In the genomic region with DNA sequence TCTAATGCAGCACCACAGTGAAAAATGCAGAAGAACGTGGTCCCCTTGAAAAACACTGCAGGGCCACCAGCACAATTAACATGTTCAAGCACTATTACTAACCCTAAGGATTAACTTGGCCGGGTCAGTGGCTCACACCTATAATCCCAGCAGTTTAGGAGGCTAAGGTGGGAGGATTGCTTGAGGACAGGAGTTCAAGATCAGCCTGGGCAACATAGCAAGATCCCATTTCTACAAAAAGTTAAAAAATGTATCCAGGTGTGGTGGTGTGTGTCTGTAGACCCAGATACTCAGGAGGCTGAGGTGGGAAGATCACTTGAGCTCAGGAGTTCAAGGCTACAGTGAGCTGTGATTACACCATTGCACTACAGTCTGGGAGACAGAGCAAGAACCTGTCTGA, we compare ENCODE assay signal across 2 cellular contexts.
TF ChIP-seq lines count a peak whose summit lies in the region.

No MANE protein-coding gene starts in this region.

TF ChIP-seq in HEK293, 187 proteins besides CTCF, POLR2A, EP300 and RAD21:
- peak; percentile 97 for TF ChIP-seq ZNF121 (tag by site-specific recombination; IDR thresholded peaks at IDR 0.05)
- no peak for TF ChIP-seq GLIS1 (tag by site-specific recombination; IDR thresholded peaks at IDR 0.05)

TF ChIP-seq in K562, 482 proteins besides CTCF, POLR2A, EP300 and RAD21:
- peak; percentile 49 for TF ChIP-seq RBM25 (IDR thresholded peaks at IDR 0.05; ENCODE audit: low read depth, low read length, severe bottlenecking)
- TF ChIP-seq ZNF121 (CRISPR knock-in tag; conservative IDR thresholded peaks at IDR 0.05) = peak; percentile 98
- TF ChIP-seq JUN (IDR thresholded peaks at IDR 0.05; ENCODE audit: borderline replicate concordance, low read depth, low read length) = no peak
- no peak for TF ChIP-seq JUN (CRISPR knock-in tag; IDR thresholded peaks at IDR 0.05; ENCODE audit: borderline replicate concordance)
- peak; percentile 69 for TF ChIP-seq BCOR (IDR thresholded peaks at IDR 0.05)
- TF ChIP-seq KDM1A (IDR thresholded peaks at IDR 0.05) = peak in 1 of 2 experiments; percentile 47; a peak in 2 of 4 replicates
- TF ChIP-seq, protein P1, sequence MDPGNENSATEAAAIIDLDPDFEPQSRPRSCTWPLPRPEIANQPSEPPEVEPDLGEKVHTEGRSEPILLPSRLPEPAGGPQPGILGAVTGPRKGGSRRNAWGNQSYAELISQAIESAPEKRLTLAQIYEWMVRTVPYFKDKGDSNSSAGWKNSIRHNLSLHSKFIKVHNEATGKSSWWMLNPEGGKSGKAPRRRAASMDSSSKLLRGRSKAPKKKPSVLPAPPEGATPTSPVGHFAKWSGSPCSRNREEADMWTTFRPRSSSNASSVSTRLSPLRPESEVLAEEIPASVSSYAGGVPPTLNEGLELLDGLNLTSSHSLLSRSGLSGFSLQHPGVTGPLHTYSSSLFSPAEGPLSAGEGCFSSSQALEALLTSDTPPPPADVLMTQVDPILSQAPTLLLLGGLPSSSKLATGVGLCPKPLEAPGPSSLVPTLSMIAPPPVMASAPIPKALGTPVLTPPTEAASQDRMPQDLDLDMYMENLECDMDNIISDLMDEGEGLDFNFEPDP (CRISPR knock-in tag; IDR thresholded peaks at IDR 0.05) = no peak
